27 cellular contexts compared by ENCODE assay signal in the genomic region with DNA sequence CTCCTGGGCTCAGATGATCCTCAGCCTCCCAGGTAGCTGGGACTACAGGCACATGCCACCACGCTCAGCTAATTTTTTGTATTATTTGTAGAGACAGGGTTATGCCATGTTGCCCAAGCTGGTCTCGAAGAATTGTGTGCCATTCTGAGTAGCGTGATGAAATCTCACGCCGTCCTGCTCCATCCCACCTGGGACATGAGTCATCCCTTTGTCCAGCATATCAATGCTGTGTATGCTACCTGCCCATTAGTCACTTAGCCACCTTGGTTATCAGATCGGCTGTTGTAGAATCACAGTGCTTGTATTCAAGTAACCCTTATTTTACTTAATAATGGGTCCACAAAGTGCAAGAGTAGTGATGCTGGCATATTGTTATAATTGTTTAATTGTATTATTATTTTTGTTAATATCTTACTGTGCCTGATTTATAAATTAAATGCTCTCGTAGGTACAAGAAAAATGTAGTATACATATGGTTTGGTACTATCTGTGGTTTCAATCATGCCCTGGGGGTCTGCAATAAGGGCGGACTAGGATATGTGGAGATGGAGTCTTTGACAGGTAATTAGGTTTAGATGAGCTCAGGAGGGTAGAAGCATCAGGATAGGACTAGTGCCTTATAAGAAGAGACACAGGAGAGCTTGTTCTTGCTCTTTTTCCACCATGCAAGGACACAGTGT. TPM values are rescaled to one million over a fixed set of nuclear protein-coding genes. Genes with fewer than 3 reads are reported as not detected.
"Had no signal": no experiment of that assay in that cellular context is flagged by ENCODE, and none has a peak within 500 bp of the region (broad histone marks: within the 10 kb centered on the region; RNA-seq: fewer than 3 reads in every experiment).

No MANE protein-coding gene starts in this region.

- H3K9me3 ChIP-seq: adrenal gland, ascending aorta, colonic mucosa, lower lobe of right lung, thoracic aorta, upper lobe of left lung had no signal

- H2AFZ ChIP-seq: neural progenitor cell had no signal

- H3K27ac Mint-ChIP-seq: activated CD4-positive, alpha-beta T cell treated with anti-CD3 and anti-CD28 coated beads, Interleukin-2, amount 10 ng/mL, durations not matched to agents 7 days and 5 days; activated CD8-positive, alpha-beta T cell treated with anti-CD3 and anti-CD28 coated beads, Interleukin-2, amount 10 ng/mL, durations not matched to agents 7 days and 5 days; activated naive CD8-positive, alpha-beta T cell; activated T-helper 17 cell treated with anti-CD3 and anti-CD28 coated beads, Interleukin-2, amount 50 U/mL, for 72 hours; naive thymus-derived CD4-positive, alpha-beta T cell; neural progenitor cell had no signal

- H3K36me3 Mint-ChIP-seq: activated naive CD8-positive, alpha-beta T cell; neural progenitor cell had no signal

- H3K9ac ChIP-seq: neural progenitor cell had no signal

- H3K36me3 ChIP-seq: adrenal gland, ascending aorta, brain microvascular endothelial cell, colonic mucosa, heart right ventricle, lower lobe of right lung, neural progenitor cell, spleen, thoracic aorta, upper lobe of left lung, WERI-Rb-1 had no signal

- H3K27me3 Mint-ChIP-seq: activated T-helper 17 cell treated with anti-CD3 and anti-CD28 coated beads, Interleukin-2, amount 50 U/mL, for 72 hours had no signal

- H3K4me1 Mint-ChIP-seq: activated CD4-positive, alpha-beta T cell treated with anti-CD3 and anti-CD28 coated beads, Interleukin-2, amount 10 ng/mL, durations not matched to agents 7 days and 5 days; activated T-helper 17 cell treated with anti-CD3 and anti-CD28 coated beads, Interleukin-2, amount 50 U/mL, for 72 hours; neural progenitor cell had no signal

- H3K4me3 Mint-ChIP-seq: activated CD4-positive, alpha-beta T cell treated with anti-CD3 and anti-CD28 coated beads, Interleukin-2, amount 10 ng/mL, durations not matched to agents 7 days and 5 days; activated CD8-positive, alpha-beta T cell treated with anti-CD3 and anti-CD28 coated beads, Interleukin-2, amount 10 ng/mL, durations not matched to agents 7 days and 5 days; activated naive CD8-positive, alpha-beta T cell; activated T-helper 17 cell treated with anti-CD3 and anti-CD28 coated beads, Interleukin-2, amount 50 U/mL, for 72 hours; naive thymus-derived CD4-positive, alpha-beta T cell; neural progenitor cell had no signal

- H3K27me3 ChIP-seq: adrenal gland, ascending aorta, brain microvascular endothelial cell, colonic mucosa, neural progenitor cell, upper lobe of left lung had no signal

- ATAC-seq: activated CD8-positive, alpha-beta T cell treated with anti-CD3 and anti-CD28 coated beads, Interleukin-2, amount 10 ng/mL, durations not matched to agents 7 days and 5 days; activated T-helper 17 cell treated with anti-CD3 and anti-CD28 coated beads, Interleukin-2, amount 50 U/mL, for 72 hours; heart right ventricle; lower lobe of right lung; naive thymus-derived CD4-positive, alpha-beta T cell had no signal

- H3K9me3 Mint-ChIP-seq: activated CD4-positive, alpha-beta T cell treated with anti-CD3 and anti-CD28 coated beads, Interleukin-2, amount 10 ng/mL, durations not matched to agents 7 days and 5 days; activated T-helper 17 cell treated with anti-CD3 and anti-CD28 coated beads, Interleukin-2, amount 50 U/mL, for 72 hours had no signal

- H3K4me2 ChIP-seq: neural progenitor cell had no signal

- FAIRE-seq: keratinocyte, TTC549 had no signal

- H3K27ac ChIP-seq: adrenal gland, ascending aorta, brain microvascular endothelial cell, colonic mucosa, heart right ventricle, lower lobe of right lung, neural progenitor cell, spleen, thoracic aorta, upper lobe of left lung, WERI-Rb-1 had no signal

- H3K4me3 ChIP-seq: adrenal gland, ascending aorta, colonic mucosa, heart right ventricle, lower lobe of right lung, neural progenitor cell, spleen, thoracic aorta, upper lobe of left lung had no signal

- H3K4me1 ChIP-seq: adrenal gland, ascending aorta, colonic mucosa, heart right ventricle, lower lobe of right lung, neural progenitor cell, spleen, upper lobe of left lung had no signal

- DNase-seq: activated CD4-positive, alpha-beta T cell treated with anti-CD3 and anti-CD28 coated beads, Interleukin-2, amount 10 ng/mL, durations not matched to agents 7 days and 5 days; activated CD4-positive, CD25-positive, alpha-beta regulatory T cell treated with anti-CD3 and anti-CD28 coated beads, Interleukin-2, amount 50 U/mL, for 72 hours; activated CD8-positive, alpha-beta T cell treated with anti-CD3 and anti-CD28 coated beads, Interleukin-2, amount 10 ng/mL, durations not matched to agents 7 days and 5 days; activated T-cell treated with anti-CD3 and anti-CD28 coated beads, Interleukin-2, amount 50 U/mL, for 1 hour; adrenal gland; brain microvascular endothelial cell; colonic mucosa; heart right ventricle; lower lobe of right lung; naive thymus-derived CD4-positive, alpha-beta T cell; posterior cingulate gyrus; spleen; stimulated activated CD4-positive, alpha-beta T cell treated with anti-CD3 and anti-CD28 coated beads, Interleukin-4, amount 100 ng/mL, for 1 hour; stimulated activated naive CD4-positive, alpha-beta T cell treated with Interleukin-2 at 50 U/mL for 16 hours; T-helper 1 cell; WERI-Rb-1 had no signal

RNA-seq across cellular contexts. Expression of a gene that starts 26.6 kb away (rescaled TPM):
- total RNA-seq: activated CD4-positive, alpha-beta T cell treated with anti-CD3 and anti-CD28 coated beads, Interleukin-2, amount 10 ng/mL, durations not matched to agents 7 days and 5 days; activated CD8-positive, alpha-beta T cell treated with anti-CD3 and anti-CD28 coated beads, Interleukin-2, amount 10 ng/mL, durations not matched to agents 7 days and 5 days; activated T-helper 17 cell treated with anti-CD3 and anti-CD28 coated beads, Interleukin-2, amount 50 U/mL, for 72 hours; adrenal gland; ascending aorta; epithelial cell of proximal tubule; fibroblast of villous mesenchyme; heart right ventricle; lower lobe of right lung; naive thymus-derived CD4-positive, alpha-beta T cell; omental fat pad; spleen; thoracic aorta had no signal
- polyA plus RNA-seq: heart right ventricle; keratinocyte; naive thymus-derived CD4-positive, alpha-beta T cell had no signal

RNA-seq across cellular contexts. Expression of a gene that starts 59.3 kb away (rescaled TPM):
- total RNA-seq: activated CD4-positive, alpha-beta T cell treated with anti-CD3 and anti-CD28 coated beads, Interleukin-2, amount 10 ng/mL, durations not matched to agents 7 days and 5 days; activated CD8-positive, alpha-beta T cell treated with anti-CD3 and anti-CD28 coated beads, Interleukin-2, amount 10 ng/mL, durations not matched to agents 7 days and 5 days; activated T-helper 17 cell treated with anti-CD3 and anti-CD28 coated beads, Interleukin-2, amount 50 U/mL, for 72 hours; adrenal gland; ascending aorta; epithelial cell of proximal tubule; fibroblast of villous mesenchyme; heart right ventricle; naive thymus-derived CD4-positive, alpha-beta T cell; omental fat pad; spleen; thoracic aorta had no signal
- polyA plus RNA-seq: adrenal gland; heart right ventricle; naive thymus-derived CD4-positive, alpha-beta T cell; spleen had no signal
